ENCODE assay signal across 7 cellular contexts in genomic region chr7:131745645-131746248, GRCh38.
DNase-seq lines count a peak whose midpoint lies in the region; ATAC-seq and TF ChIP-seq lines count a peak whose summit lies in the region.

No MANE protein-coding gene starts in this region.

- peak overlapping the region in 1 of 3 experiments; percentile 3; a peak in 1 of 7 replicates for H3K27ac Mint-ChIP-seq in H9
- no peak overlapping the region for H3K27ac Mint-ChIP-seq in nephron progenitor cell

- DNase-seq in H9 (peak; percentile 85), NCI-H2227 (lab: John Stamatoyannopoulos, UW; ENCODE audit: unreplicated experiment) (peak; percentile 33), coronary artery (ENCODE audit: low spot score) (peak; percentile 45), nephron progenitor cell (peak; percentile 85), NCI-H1694 (lab: John Stamatoyannopoulos, UW) (no peak)

- WGBS in H9 (ENCODE audit: extremely low coverage, insufficient read length, low lambda C conversion rate), result no CpG with 5 or more reads among the region's 13 CpGs

- H3K4me1 Mint-ChIP-seq in H9 (peaks cover 25 to 37% of the 10 kb centered on the region in 2 experiments), nephron progenitor cell (no peaks in the 10 kb centered on the region)

- H2AK5ac ChIP-seq in H9 (ENCODE audit: insufficient read length, low read length), result no peak overlapping the region

- peaks cover 13% of the 10 kb centered on the region for H3K4me1 ChIP-seq in H9 (ENCODE audit: insufficient read depth, low read length)

- no peak for ATAC-seq in HG03135 (IDR thresholded peaks at IDR 0.05; ENCODE audit: unreplicated experiment)
- ATAC-seq in HG03432 (IDR thresholded peaks at IDR 0.05; ENCODE audit: unreplicated experiment), result no peak

- no peak overlapping the region for H3K27ac ChIP-seq in H9 (ENCODE audit: insufficient read length, low read depth, low read length)
- H3K27ac ChIP-seq in coronary artery, result no peak overlapping the region

- no peak overlapping the region for H2BK20ac ChIP-seq in H9 (ENCODE audit: low read depth, low read length, poor library complexity, severe bottlenecking)

- no peak overlapping the region for H2BK15ac ChIP-seq in H9 (ENCODE audit: low read depth, low read length)

- H3K23ac ChIP-seq in H9 (ENCODE audit: insufficient read length, low read depth, low read length), result no peak overlapping the region

- no peak overlapping the region for H2BK120ac ChIP-seq in H9 (ENCODE audit: low read depth, low read length, poor library complexity, severe bottlenecking)

- H3K18ac ChIP-seq in H9 (ENCODE audit: insufficient read length, low read depth, low read length), result no peak overlapping the region

- H2BK12ac ChIP-seq in H9 (ENCODE audit: insufficient read length, low read depth, low read length), result no peak overlapping the region

- H3T11ph ChIP-seq in H9 (ENCODE audit: low read length), result no peak overlapping the region

- no peaks in the 10 kb centered on the region for H3K79me2 ChIP-seq in H9 (ENCODE audit: insufficient read depth, low read length)

- H3K9me3 Mint-ChIP-seq in H9, result peaks cover 0 to 2% of the 10 kb centered on the region in 2 experiments; a peak in 1 of 5 replicates
- no peaks in the 10 kb centered on the region for H3K9me3 Mint-ChIP-seq in nephron progenitor cell

- no peak overlapping the region for H3K4me2 ChIP-seq in H9 (ENCODE audit: insufficient read depth, insufficient read length, low read length)

- H3K27me3 Mint-ChIP-seq in H9 (ENCODE audit: low read depth) (no peaks in the 10 kb centered on the region), nephron progenitor cell (ENCODE audit: low read depth, poor library complexity) (peaks cover 51% of the 10 kb centered on the region)

- no peaks in the 10 kb centered on the region for H3K79me1 ChIP-seq in H9 (ENCODE audit: insufficient read depth, low read depth, low read length, poor library complexity, severe bottlenecking)

- no peak overlapping the region for H2AFZ ChIP-seq in H9 (ENCODE audit: low read length)

- no peak overlapping the region for H3K4me3 Mint-ChIP-seq in H9
- no peak overlapping the region for H3K4me3 Mint-ChIP-seq in nephron progenitor cell

- no peak overlapping the region for H4K91ac ChIP-seq in H9 (ENCODE audit: insufficient read length, low read depth, low read length)

- H4K20me1 ChIP-seq in H9 (ENCODE audit: control insufficient read depth, insufficient read depth, insufficient read length), result no peaks in the 10 kb centered on the region

- no peak overlapping the region for H3K56ac ChIP-seq in H9 (ENCODE audit: insufficient read length, low read depth, low read length)

- no peak overlapping the region for H3K4me3 ChIP-seq in coronary artery

- H3K27me3 ChIP-seq in H9 (ENCODE audit: insufficient read depth, low read length), result no peaks in the 10 kb centered on the region

- no peak overlapping the region for H3K14ac ChIP-seq in H9 (ENCODE audit: insufficient read depth, low read length)

- H4K5ac ChIP-seq in H9 (ENCODE audit: insufficient read length, low read depth, low read length), result no peak overlapping the region

- no peak overlapping the region for H3K4ac ChIP-seq in H9 (ENCODE audit: low read depth, low read length)

- H3K9ac ChIP-seq in H9 (ENCODE audit: extremely low read depth, insufficient read length, low read length), result no peak overlapping the region

- H3K36me3 Mint-ChIP-seq in H9 (ENCODE audit: insufficient read depth in 1 of 3, low read depth in 3 of 3) (no peaks in the 10 kb centered on the region; a peak in 1 of 7 replicates), nephron progenitor cell (ENCODE audit: low read depth) (no peaks in the 10 kb centered on the region)

- TF ChIP-seq CTCF in H9 (conservative IDR thresholded peaks at IDR 0.05) (no peak), coronary artery (IDR thresholded peaks at IDR 0.05) (no peak), nephron progenitor cell (IDR thresholded peaks at IDR 0.05) (no peak)

- H2BK5ac ChIP-seq in H9 (ENCODE audit: insufficient read length, low read length), result no peak overlapping the region

- no peak overlapping the region for H4K8ac ChIP-seq in H9 (replicated peaks; ENCODE audit: insufficient read length, low read depth, low read length)

- H3K9me3 ChIP-seq in H9 (ENCODE audit: control insufficient read depth, low read depth, low read length), result no peaks in the 10 kb centered on the region

- no peaks in the 10 kb centered on the region for H3K23me2 ChIP-seq in H9 (ENCODE audit: insufficient read length, low read depth, low read length, poor library complexity, severe bottlenecking)
